8 cellular contexts compared by ENCODE assay signal in the genomic region with DNA sequence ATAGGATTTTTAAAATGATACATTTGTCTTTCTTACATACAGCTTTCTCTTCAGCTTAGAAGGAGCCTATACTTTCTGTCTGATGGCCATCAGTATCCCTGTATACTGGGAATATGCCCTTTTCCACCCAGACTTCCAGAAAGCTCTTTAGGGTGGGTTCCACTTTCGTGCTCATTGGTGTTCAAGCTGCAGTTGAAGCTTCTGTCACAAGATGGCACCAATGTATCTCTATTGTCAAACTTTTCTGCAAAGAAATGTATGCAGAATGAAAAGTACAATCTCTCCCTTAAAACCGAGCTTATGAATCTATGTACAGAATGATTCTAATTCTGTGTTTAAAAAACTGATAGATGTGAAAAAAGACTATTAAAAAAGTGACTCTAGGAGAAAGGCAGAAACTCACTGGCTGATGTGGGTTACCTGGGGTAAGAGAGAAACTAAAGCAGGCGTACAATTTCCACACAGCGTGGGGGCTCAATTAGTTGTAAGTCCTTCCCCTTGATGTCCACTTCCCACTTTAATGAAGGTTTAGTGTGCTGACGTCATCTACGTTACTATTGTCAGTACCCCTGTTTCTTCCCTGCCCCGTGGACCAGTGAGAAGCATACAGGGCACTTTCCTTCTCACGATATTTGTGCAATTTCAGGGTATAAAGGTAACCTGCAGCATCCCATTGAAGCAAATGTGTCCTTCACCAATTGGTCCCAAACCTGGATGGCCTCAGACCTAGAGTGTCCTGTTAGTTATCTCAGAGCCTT. TPM values are rescaled to one million over a fixed set of nuclear protein-coding genes. Genes with fewer than 3 reads are reported as not detected.
DNase-seq lines count a peak whose midpoint lies in the region; ATAC-seq and TF ChIP-seq lines count a peak whose summit lies in the region.

No MANE protein-coding gene starts in this region.

- no peak overlapping the region for H3K27ac Mint-ChIP-seq in nephron

- ATAC-seq in HG03097 (IDR thresholded peaks at IDR 0.05; ENCODE audit: low FRiP score, unreplicated experiment) = no peak

- no peaks in the 10 kb centered on the region for H3K4me1 Mint-ChIP-seq in nephron

- H3K9me3 ChIP-seq in left ventricle myocardium inferior (replicated peaks) = peaks cover 9% of the 10 kb centered on the region

- DNase-seq in left ventricle myocardium inferior (no peak), cardiac septum (ENCODE audit: low spot score) (no peak), NCI-H1694 treated with DMSO at 0.1 percent for 48 hours (lab: John Stamatoyannopoulos, UW) (peak; percentile 57), cerebellar cortex (ENCODE audit: low spot score) (peak; percentile 31), ecto neural progenitor cell (ENCODE audit: low spot score) (no peak), occipital lobe (lab: John Stamatoyannopoulos, UW) (no peak)

- H3K4me1 ChIP-seq in left ventricle myocardium inferior = no peaks in the 10 kb centered on the region

- H3K36me3 ChIP-seq in left ventricle myocardium inferior = no peaks in the 10 kb centered on the region

- H3K27me3 ChIP-seq in left ventricle myocardium inferior (ENCODE audit: low read depth) = no peaks in the 10 kb centered on the region

- H3K4me3 Mint-ChIP-seq in nephron = no peak overlapping the region

- H3K4me3 ChIP-seq in left ventricle myocardium inferior = no peak overlapping the region

- no peaks in the 10 kb centered on the region for H3K36me3 Mint-ChIP-seq in nephron (ENCODE audit: low read depth)

- peaks cover 10% of the 10 kb centered on the region for H3K9me3 Mint-ChIP-seq in nephron

- no peaks in the 10 kb centered on the region for H3K27me3 Mint-ChIP-seq in nephron (ENCODE audit: low read depth)

- intact Hi-C loops in left ventricle myocardium inferior (cut with micrococcal nuclease) = no loop called here
- intact Hi-C loops in cardiac septum (cut with DNase I) = no loop called here

- peak; percentile 56 for TF ChIP-seq CTCF in left ventricle myocardium inferior (IDR thresholded peaks at IDR 0.05; ENCODE audit: borderline replicate concordance)
- peak; percentile 42 to 57 (median 43) for TF ChIP-seq CTCF in nephron (IDR thresholded peaks at IDR 0.05; ENCODE audit: unreplicated experiment in 3 of 3)

- no peak overlapping the region for H3K27ac ChIP-seq in left ventricle myocardium inferior (replicated peaks)

RNA-seq across cellular contexts. Expression of gene TCEAL2, which starts 57.3 kb away (rescaled TPM):
- total RNA-seq in left ventricle myocardium inferior (0.47 TPM), cardiac septum (1.3 TPM), occipital lobe (18.7 TPM)

Comparison
In these comparisons a context has a peak if more than half of its experiments do, and no peak if none do; other contexts are left out.
1. DNase-seq: peak in NCI-H1694 treated with DMSO at 0.1 percent for 48 hours (single experiment) and cerebellar cortex (single experiment); none in left ventricle myocardium inferior (single experiment), cardiac septum (single experiment), ecto neural progenitor cell (single experiment) and occipital lobe (single experiment).